ENCODE assay signal across 8 cellular contexts in the genomic region with DNA sequence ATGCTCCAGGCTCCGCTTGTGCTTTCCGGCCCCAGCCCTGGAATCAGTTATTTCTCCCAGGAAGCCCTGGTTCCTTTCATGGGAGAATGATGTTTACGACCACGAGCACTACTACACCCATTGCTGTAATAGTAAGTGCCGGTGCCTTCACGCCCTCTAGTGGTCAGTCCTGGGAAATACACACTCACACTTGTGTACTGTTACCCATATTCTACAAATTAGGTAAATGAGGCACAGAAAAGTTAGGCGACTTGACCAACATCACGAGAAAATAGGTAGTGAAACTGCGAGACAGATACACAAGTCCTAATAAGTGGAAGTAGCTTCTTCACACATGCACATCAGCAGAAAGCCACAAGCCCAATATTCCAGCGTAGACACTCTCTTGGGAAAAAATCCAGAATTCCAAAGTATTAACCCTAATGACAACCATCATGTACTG. TPM values are rescaled to one million over a fixed set of nuclear protein-coding genes. Genes with fewer than 3 reads are reported as not detected.
A peak's percentile ranks its signal among the peaks of the same experiment; 100 is the strongest.
DNase-seq lines count a peak whose midpoint lies in the region; ATAC-seq and TF ChIP-seq lines count a peak whose summit lies in the region.

No MANE protein-coding gene starts in this region.

- peaks cover 6% of the 10 kb centered on the region for H3K27me3 Mint-ChIP-seq in endothelial cell (ENCODE audit: unreplicated experiment)

- ATAC-seq in mucosa of descending colon (peak; percentile 92), GM19467 (IDR thresholded peaks at IDR 0.05; ENCODE audit: unreplicated experiment) (no peak)

- no peak overlapping the region for H3K9ac ChIP-seq in NT2/D1 (ENCODE audit: insufficient read length, low read depth)

- H3K36me3 Mint-ChIP-seq in endothelial cell (ENCODE audit: low read depth, unreplicated experiment), result no peaks in the 10 kb centered on the region

- intact Hi-C loops in mucosa of descending colon (cut with DNase I, micrococcal nuclease), result no loop called here

- H3K9me3 ChIP-seq in NT2/D1 (ENCODE audit: insufficient read depth, low read length), result no peaks in the 10 kb centered on the region
- H3K9me3 ChIP-seq in mucosa of descending colon, result no peaks in the 10 kb centered on the region

- H3K27me3 ChIP-seq in NT2/D1 (ENCODE audit: insufficient read depth, insufficient read length), result peaks cover 92% of the 10 kb centered on the region

- H3K4me3 ChIP-seq in NT2/D1 (ENCODE audit: insufficient read length, low read depth) (no peak overlapping the region), mucosa of descending colon (no peak overlapping the region)

- TF ChIP-seq CTCF in endothelial cell (IDR thresholded peaks at IDR 0.05; ENCODE audit: unreplicated experiment), result peak; percentile 98
- TF ChIP-seq CTCF in mucosa of descending colon (IDR thresholded peaks at IDR 0.05), result peak; percentile 83

- H3K4me3 Mint-ChIP-seq in endothelial cell (ENCODE audit: unreplicated experiment), result no peak overlapping the region

- H3K36me3 ChIP-seq in NT2/D1 (ENCODE audit: insufficient read depth, insufficient read length, low read length), result no peaks in the 10 kb centered on the region
- H3K36me3 ChIP-seq in mucosa of descending colon (ENCODE audit: low read depth), result no peaks in the 10 kb centered on the region

- H3K4me1 ChIP-seq in NT2/D1 (ENCODE audit: insufficient read depth, insufficient read length) (no peaks in the 10 kb centered on the region), mucosa of descending colon (ENCODE audit: low read depth) (no peaks in the 10 kb centered on the region)

- DNase-seq in DMS153 (lab: John Stamatoyannopoulos, UW) (peak; percentile 68), HK-2 (ENCODE audit: unreplicated experiment) (peak; percentile 56), NT2/D1 (ENCODE audit: low read depth, low spot score) (peak; percentile 33), endothelial cell (ENCODE audit: low spot score) (peak; percentile 74), mucosa of descending colon (peak in 1 of 3 donors; percentile 87)
- peak; percentile 63 for DNase-seq in activated CD8-positive, alpha-beta memory T cell treated with anti-CD3 and anti-CD28 coated beads for 4 hours (ENCODE audit: low read depth in 2 of 2)
- peak; percentile 47 to 52 for DNase-seq in stimulated activated CD8-positive, alpha-beta memory T cell treated with anti-CD3 and anti-CD28 coated beads, Interleukin-7, amount 100 ng/mL, for 1 hour (ENCODE audit: low read depth in 2 of 2)

- H3K9me3 Mint-ChIP-seq in endothelial cell (ENCODE audit: unreplicated experiment), result no peaks in the 10 kb centered on the region

- no peak overlapping the region for H3K27ac Mint-ChIP-seq in endothelial cell (ENCODE audit: unreplicated experiment)

- H3K4me1 Mint-ChIP-seq in endothelial cell (ENCODE audit: unreplicated experiment), result peaks cover 8% of the 10 kb centered on the region

RNA-seq across cellular contexts. Expression of a gene that starts 21.7 kb away (rescaled TPM):
- total RNA-seq in endothelial cell (ENCODE audit: unreplicated experiment) (74.1 TPM), mucosa of descending colon (1 to 10 TPM; 1.4 to 2.1 (median 1.9) TPM)

RNA-seq across cellular contexts. Expression of a gene that starts 29.3 kb away (rescaled TPM):
- total RNA-seq in endothelial cell (ENCODE audit: unreplicated experiment) (not detected), mucosa of descending colon (1 to 10 TPM in 1 of 3 donors, under 1 TPM in 1, not detected in 1; 0.25 to 1.2 TPM)

Comparison
In these comparisons a context has a peak if more than half of its experiments do, and no peak if none do; other contexts are left out.
1. RNA of a gene that starts 21.7 kb away (total RNA-seq): 74.1 TPM in endothelial cell (single experiment); 1.4 to 2.1 TPM in mucosa of descending colon; every median in the first group is over 10 times any median in the second.